Comparison of ENCODE assay signal across 15 cellular contexts in genomic region chr12:9124346-9125031, GRCh38. TPM values are rescaled to one million over a fixed set of nuclear protein-coding genes. Genes with fewer than 3 reads are reported as not detected.
DNase-seq lines count a peak whose midpoint lies in the region; ATAC-seq and TF ChIP-seq lines count a peak whose summit lies in the region.
"Had no signal": no experiment of that assay in that cellular context is flagged by ENCODE, and none has a peak within 500 bp of the region (broad histone marks: within the 10 kb centered on the region; RNA-seq: fewer than 3 reads in every experiment).

No MANE protein-coding gene starts in this region.

- TF ChIP-seq CTCF in Peyer's patch (IDR thresholded peaks at IDR 0.05) (no peak), esophagus squamous epithelium (IDR thresholded peaks at IDR 0.05) (no peak), lung (IDR thresholded peaks at IDR 0.05; ENCODE audit: control extremely low read depth, extremely low read depth) (no peak), transverse colon (IDR thresholded peaks at IDR 0.05) (no peak)

- H3K36me3 ChIP-seq in Peyer's patch (no peaks in the 10 kb centered on the region), esophagus squamous epithelium (no peaks in the 10 kb centered on the region), lung (ENCODE audit: control insufficient read depth in 2 of 2, insufficient read depth in 2 of 2, low read length in 2 of 2) (no peaks in the 10 kb centered on the region), transverse colon (no peaks in the 10 kb centered on the region)

- ATAC-seq in lung (ENCODE audit: insufficient read depth, low FRiP score) (no peak), GM21737 (IDR thresholded peaks at IDR 0.05; ENCODE audit: unreplicated experiment) (no peak)

- no peaks in the 10 kb centered on the region for H3K27me3 ChIP-seq in Peyer's patch
- no peaks in the 10 kb centered on the region for H3K27me3 ChIP-seq in esophagus squamous epithelium
- H3K27me3 ChIP-seq in lung (ENCODE audit: control insufficient read depth, insufficient read depth): no peaks in the 10 kb centered on the region
- no peaks in the 10 kb centered on the region for H3K27me3 ChIP-seq in transverse colon

- H3K4me3 ChIP-seq in Peyer's patch (no peak overlapping the region), esophagus squamous epithelium (peak overlapping the region in 3 of 4 donors; percentile 24 to 51 (median 25)), lung (no peak overlapping the region), transverse colon (peak overlapping the region in 1 of 4 donors; percentile 12)
- H3K4me3 ChIP-seq: SK-N-MC had no signal

- no peaks in the 10 kb centered on the region for H3K9me3 ChIP-seq in Peyer's patch
- H3K9me3 ChIP-seq in esophagus squamous epithelium: no peaks in the 10 kb centered on the region
- H3K9me3 ChIP-seq in lung (ENCODE audit: control insufficient read depth in 2 of 2, insufficient read depth in 1 of 2, low read length in 1 of 2): no peaks in the 10 kb centered on the region
- H3K9me3 ChIP-seq in transverse colon: no peaks in the 10 kb centered on the region

- WGBS in esophagus squamous epithelium, 2 donors: 70 to 90% methylated on average over 2 of the region's 19 CpGs
- 85 to 95% methylated on average over 19 of the region's 19 CpGs for whole genome bisulfite sequencing in lung, 2 donors
- WGBS in transverse colon (ENCODE audit: low coverage in 1 of 2), 2 donors: 88% methylated on average over 15 of the region's 19 CpGs; no CpG with 5 or more reads in 1 of the 2 donors

- intact Hi-C loops in esophagus squamous epithelium (cut with DNase I) (no loop called here), transverse colon (cut with DNase I; ENCODE audit: low total_unique reads) (no loop called here)

- no peak for TF ChIP-seq EP300 in transverse colon (IDR thresholded peaks at IDR 0.05; ENCODE audit: low read depth)

- in situ Hi-C loops in transverse colon (cut with MboI; ENCODE audit: low pct_ligation_motif_present in 1 of 4, low pct_unique_long_range_greater_than_20kb in 1 of 4, low sequenced_read_pairs in 3 of 4): no loop called here

- DNase-seq in Peyer's patch (no peak), esophagus squamous epithelium (lab: John Stamatoyannopoulos, UW) (no peak), lung (ENCODE audit: low spot score) (no peak), transverse colon (no peak)
- DNase-seq in activated naive CD4-positive, alpha-beta T cell treated with Interleukin-2 at 50 U/mL for 16 hours: no peak
- no peak for DNase-seq in activated T-cell treated with anti-CD3 and anti-CD28 coated beads, Interleukin-2, amount 50 U/mL, for 48 hours
- DNase-seq: activated gamma-delta T cell treated with Interleukin-2 at 50 U/mL for 16 hours, amygdala, DMS 273 treated with DMSO at 0.1 percent for 48 hours, mesendoderm, NCI-H2029 treated with DMSO at 0.1 percent for 48 hours, NCI-H526 treated with DMSO at 0.1 percent for 48 hours, T1000 had no signal

- TF ChIP-seq POLR2A in Peyer's patch (IDR thresholded peaks at IDR 0.05): no peak
- no peak for TF ChIP-seq POLR2A in esophagus squamous epithelium (IDR thresholded peaks at IDR 0.05)
- no peak for TF ChIP-seq POLR2A in transverse colon (IDR thresholded peaks at IDR 0.05)

- peaks cover 0 to 6% (median 0%) of the 10 kb centered on the region in 4 donors for H3K4me1 ChIP-seq in Peyer's patch
- peaks cover 0 to 31% (median 5%) of the 10 kb centered on the region in 3 donors for H3K4me1 ChIP-seq in esophagus squamous epithelium
- peaks cover 0 to 2% of the 10 kb centered on the region in 2 donors for H3K4me1 ChIP-seq in lung (ENCODE audit: control insufficient read depth in 2 of 2, insufficient read depth in 2 of 2, low read length in 2 of 2)
- H3K4me1 ChIP-seq in transverse colon: peaks cover 0 to 2% (median 0%) of the 10 kb centered on the region in 4 donors

- H3K27ac ChIP-seq in Peyer's patch (peak overlapping the region in 3 of 4 donors; percentile 38 to 62 (median 58)), esophagus squamous epithelium (peak overlapping the region; percentile 14 to 86 (median 80)), lung (ENCODE audit: low read depth in 1 of 2, low read length in 1 of 2) (peak overlapping the region; percentile 17 to 82), transverse colon (peak overlapping the region; percentile 11 to 54 (median 52))
- H3K27ac ChIP-seq: SK-N-MC had no signal

RNA-seq across cellular contexts. Expression of gene A2M, which starts 8.8 kb away (rescaled TPM):
- total RNA-seq in Peyer's patch: 100 to 1,000 TPM in 1 of 4 donors, 10 to 100 TPM in 3; 39.8 to 201 (median 88.8) TPM
- total RNA-seq in esophagus squamous epithelium: 100 to 1,000 TPM in 2 of 4 donors, 10 to 100 TPM in 2; 14.7 to 467 (median 92.4) TPM
- 1,000 to 10,000 TPM; 1,082 to 2,674 TPM for total RNA-seq in lung
- 100 to 1,000 TPM; 377 to 467 TPM for polyA plus RNA-seq in lung
- total RNA-seq in transverse colon: 100 to 1,000 TPM in 2 of 4 donors, 10 to 100 TPM in 2; 66.2 to 136 (median 96.5) TPM

Comparison
In these comparisons a context has a peak if more than half of its experiments do, and no peak if none do; other contexts are left out.
1. H3K4me3 ChIP-seq: peak in esophagus squamous epithelium (3 of 4); none in Peyer's patch (0 of 4) and lung (single experiment).
2. Peak in every context shown above with its lines, with median percentiles within 50 percentile points of each other: H3K27ac ChIP-seq.